In genomic region chr2:23350792-23351355, GRCh38 we compare ENCODE assay signal across 1 cellular context.
TF ChIP-seq lines count a peak whose summit lies in the region.

No MANE protein-coding gene starts in this region.

TF ChIP-seq in SK-N-SH, 30 proteins besides CTCF, POLR2A, EP300 and RAD21 (continued from another document):
- TF ChIP-seq PBX3 (IDR thresholded peaks at IDR 0.05) = no peak
- no peak for TF ChIP-seq REST (IDR thresholded peaks at IDR 0.05; ENCODE audit: low read depth, low read length)
- no peak for TF ChIP-seq ELF1 (IDR thresholded peaks at IDR 0.05)
- no peak for TF ChIP-seq IRF3 (IDR thresholded peaks at IDR 0.05; ENCODE audit: low read depth, low read length)
- TF ChIP-seq ZBTB33 (IDR thresholded peaks at IDR 0.05; ENCODE audit: borderline replicate concordance, low read depth) = no peak
- TF ChIP-seq EZH2phosphoT487 (IDR thresholded peaks at IDR 0.05; ENCODE audit: borderline replicate concordance, low read depth) = no peak
- no peak for TF ChIP-seq TEAD4 (IDR thresholded peaks at IDR 0.05; ENCODE audit: borderline replicate concordance, insufficient read depth)
- no peak for TF ChIP-seq MEF2A (IDR thresholded peaks at IDR 0.05; ENCODE audit: borderline replicate concordance, low read depth)
- no peak for TF ChIP-seq FOXM1 (IDR thresholded peaks at IDR 0.05; ENCODE audit: low read depth)
- TF ChIP-seq NFIC (IDR thresholded peaks at IDR 0.05; ENCODE audit: borderline replicate concordance) = no peak
